8 cellular contexts compared by ENCODE assay signal in the genomic region with DNA sequence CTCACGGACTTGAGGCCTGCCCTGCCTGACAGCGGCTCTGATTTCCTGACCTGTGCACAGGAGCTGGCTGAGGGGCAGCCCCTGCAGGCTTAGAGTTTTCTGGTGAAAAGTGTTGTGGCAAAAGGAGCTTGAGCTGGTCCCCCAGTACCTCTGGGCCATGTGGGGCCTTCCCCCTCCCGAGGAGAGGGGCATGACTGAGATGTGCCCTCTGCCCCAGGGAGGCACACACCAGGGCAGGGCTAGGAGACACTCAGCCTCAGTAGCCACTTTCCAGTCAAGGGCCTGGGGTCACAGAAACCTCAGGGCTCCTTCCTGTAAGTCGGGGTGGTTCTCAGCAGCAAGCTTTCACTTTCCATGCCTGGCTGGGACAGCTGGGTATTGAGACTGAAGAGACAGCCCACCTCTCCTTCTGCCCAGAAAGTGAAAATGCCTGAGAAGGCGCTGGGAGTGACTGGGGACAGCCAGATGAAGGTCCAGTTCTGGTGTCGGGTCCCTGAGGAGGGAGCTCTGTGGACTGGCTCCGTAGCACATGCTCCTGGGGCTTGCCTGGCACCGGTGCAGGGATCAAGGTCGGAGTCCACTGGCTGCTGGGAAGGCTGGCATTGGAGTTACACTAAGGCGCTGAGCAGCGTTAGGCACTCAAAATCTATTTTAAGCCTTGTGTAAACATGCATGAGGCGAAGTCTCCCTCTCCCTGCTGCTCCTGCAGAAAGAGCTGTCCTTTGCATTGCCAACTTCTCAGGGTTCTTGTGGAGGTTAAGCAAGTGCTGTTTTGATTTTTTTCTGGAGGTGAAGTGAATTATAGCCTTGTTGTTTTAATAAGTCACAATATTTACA.
DNase-seq lines count a peak whose midpoint lies in the region; ATAC-seq and TF ChIP-seq lines count a peak whose summit lies in the region.

No MANE protein-coding gene starts in this region.

- H3K27ac Mint-ChIP-seq in chondrocyte (ENCODE audit: unreplicated experiment): peak overlapping the region; percentile 89

- H3K27ac ChIP-seq in HCT116 (ENCODE audit: low read depth, low read length): no peak overlapping the region

- no peak overlapping the region for H3K9ac ChIP-seq in HCT116 (ENCODE audit: low read length)

- no peaks in the 10 kb centered on the region for H3K79me2 ChIP-seq in HCT116 (ENCODE audit: insufficient read depth, low read length)

- CTCF ChIA-PET in GM10248 (lab: Yijun Ruan, JAX): interaction anchor here (0.7 to 2.2 kb wide), 7 partner anchors 12 to 435 kb away, joined by 3 to 7 read pairs (median 4); no protein-coding TSS in a partner anchor
- CTCF ChIA-PET in HCT116 (lab: Charles Lee): interaction anchor here (1.0 to 1.6 kb wide), 3 partner anchors 397 to 451 kb away, joined by 3 to 8 read pairs (median 4); no protein-coding TSS in a partner anchor

- no peaks in the 10 kb centered on the region for H3K36me3 ChIP-seq in HCT116 (ENCODE audit: control insufficient read depth in 1 of 2, insufficient read depth in 2 of 2, low read length in 2 of 2)
- H3K36me3 ChIP-seq in mucosa of descending colon (ENCODE audit: low read depth): no peaks in the 10 kb centered on the region

- BruUV-seq in HCT116 (replicated peaks; lab: Mats Ljungman, UMichigan): no TSS peak

- TF ChIP-seq POLR2A in HCT116 (IDR thresholded peaks at IDR 0.05; ENCODE audit: borderline replicate concordance, extremely low read depth, insufficient read depth, insufficient read length): no peak

- H3K4me3 ChIP-seq in HCT116 (replicated peaks in 1 of 2; ENCODE audit: low read depth in 1 of 2, low read length in 2 of 2): no peak overlapping the region
- no peak overlapping the region for H3K4me3 ChIP-seq in mucosa of descending colon

- H4K20me1 ChIP-seq in HCT116 (ENCODE audit: insufficient read depth): no peaks in the 10 kb centered on the region

- TF ChIP-seq CTCF in GM10248 (IDR thresholded peaks at IDR 0.05; ENCODE audit: control extremely low read depth, extremely low read depth, low read depth, missing control alignments) (no peak), HCT116 (IDR thresholded peaks at IDR 0.05 in 2 of 3, conservative IDR thresholded peaks at IDR 0.05 in 1 of 3; ENCODE audit: borderline replicate concordance in 1 of 3, insufficient read depth in 1 of 3, low read depth in 2 of 3, low read length in 2 of 3) (no peak), chondrocyte (IDR thresholded peaks at IDR 0.05) (peak; percentile 11), mucosa of descending colon (IDR thresholded peaks at IDR 0.05) (no peak)

- no peaks in the 10 kb centered on the region for H3K9me3 Mint-ChIP-seq in chondrocyte (ENCODE audit: low read depth)

- DNase-seq in GM10248 (ENCODE audit: extremely low spot score): peak; percentile 83
- no peak for DNase-seq in HCT116 (ENCODE audit: low read depth, low spot score)
- peak; percentile 83 for DNase-seq in NCI-H1105 (lab: John Stamatoyannopoulos, UW)
- peak; percentile 34 to 37 for DNase-seq in activated CD4-positive, alpha-beta T cell treated with anti-CD3 and anti-CD28 coated beads for 24 hours (ENCODE audit: low read depth in 2 of 2)
- no peak for DNase-seq in chondrocyte (ENCODE audit: low spot score)
- DNase-seq in mucosa of descending colon: peak; percentile 88
- DNase-seq in stimulated activated CD8-positive, alpha-beta memory T cell treated with anti-CD3 and anti-CD28 coated beads, Interleukin-7, amount 100 ng/mL, for 48 hours (ENCODE audit: extremely low read depth in 1 of 2, low read depth in 1 of 2): peak; percentile 43 to 60
- no peak for DNase-seq in GF-D8 (lab: John Stamatoyannopoulos, UW)

- H3K4me2 ChIP-seq in HCT116 (ENCODE audit: low read length): peak overlapping the region; percentile 27

- no peaks in the 10 kb centered on the region for H3K27me3 Mint-ChIP-seq in chondrocyte (ENCODE audit: low read depth)

- H3K9me3 ChIP-seq in HCT116 (ENCODE audit: control insufficient read depth in 1 of 2, insufficient read depth in 1 of 2, low read depth in 1 of 2, low read length in 2 of 2) (no peaks in the 10 kb centered on the region), mucosa of descending colon (no peaks in the 10 kb centered on the region)

- H3K4me1 ChIP-seq in HCT116 (ENCODE audit: control insufficient read depth in 1 of 2, insufficient read depth in 2 of 2, low read length in 2 of 2): peaks cover 7 to 11% of the 10 kb centered on the region in 2 experiments; a peak in 3 of 4 replicates
- H3K4me1 ChIP-seq in mucosa of descending colon (ENCODE audit: low read depth): peaks cover 23% of the 10 kb centered on the region

- peaks cover 39% of the 10 kb centered on the region for H3K27me3 ChIP-seq in HCT116 (ENCODE audit: insufficient read depth, low read length)

- POLR2A ChIA-PET in GM10248 (lab: Yijun Ruan, JAX): interaction anchor here (0.6 kb wide), 1 partner anchor 185 kb away, joined by 3 read pairs; no protein-coding TSS in a partner anchor
- POLR2A ChIA-PET in HCT116 (lab: Charles Lee): interaction anchor here (0.7 kb wide), 1 partner anchor 397 kb away, joined by 3 read pairs; no protein-coding TSS in a partner anchor

- ATAC-seq in HCT116 (peak; percentile 27; the same call in 1 of the 2 replicates), mucosa of descending colon (peak; percentile 91)

- H3K4me3 Mint-ChIP-seq in chondrocyte (ENCODE audit: unreplicated experiment): peak overlapping the region; percentile 58

- TF ChIP-seq RAD21 in HCT116 (IDR thresholded peaks at IDR 0.05; ENCODE audit: low read depth): no peak

- no peaks in the 10 kb centered on the region for H3K36me3 Mint-ChIP-seq in chondrocyte (ENCODE audit: low read depth)

- no peaks in the 10 kb centered on the region for H3K9me2 ChIP-seq in HCT116 (ENCODE audit: insufficient read depth)

- peaks cover 50% of the 10 kb centered on the region for H3K4me1 Mint-ChIP-seq in chondrocyte (ENCODE audit: low read depth)

- RAD21 ChIA-PET in HCT116 (lab: Charles Lee; ENCODE audit: low non-redundant PET in 1 of 2, low total read pairs in 2 of 2, uncharacterized antibody in 2 of 2, unreplicated experiment in 2 of 2): no interaction called here

- intact Hi-C loops in HCT116 (cut with micrococcal nuclease): no loop called here
- intact Hi-C loops in mucosa of descending colon (cut with DNase I, micrococcal nuclease): loop anchor here in 1 of 2 donors (10.0 kb wide), 1 partner anchor 395 kb away; the partner anchor contains the start of gene GADD45G

- H2AFZ ChIP-seq in HCT116 (ENCODE audit: low read depth, low read length, poor library complexity, severe bottlenecking): no peak overlapping the region

TF ChIP-seq in HCT116, 20 proteins besides CTCF, POLR2A, EP300 and RAD21 (continues in another document):
- TF ChIP-seq EZH2 (IDR thresholded peaks at IDR 0.05) (no peak), CEBPB (IDR thresholded peaks at IDR 0.05; ENCODE audit: low read depth) (no peak), ZFX (IDR thresholded peaks at IDR 0.05) (no peak), FOSL1 (IDR thresholded peaks at IDR 0.05; ENCODE audit: low read depth) (no peak), EZH2phosphoT487 (IDR thresholded peaks at IDR 0.05; ENCODE audit: borderline replicate concordance) (no peak), SIN3A (IDR thresholded peaks at IDR 0.05; ENCODE audit: low read depth) (no peak), POLR2AphosphoS5 (IDR thresholded peaks at IDR 0.05; ENCODE audit: low read depth, low read length) (no peak), SP1 (IDR thresholded peaks at IDR 0.05; ENCODE audit: low read depth) (no peak), YY1 (IDR thresholded peaks at IDR 0.05; ENCODE audit: extremely low read depth, insufficient replicate concordance, low read depth, low read length) (no peak), ATF3 (IDR thresholded peaks at IDR 0.05) (no peak), CBX3 (IDR thresholded peaks at IDR 0.05; ENCODE audit: low read depth) (no peak)
- TF ChIP-seq, protein P1, sequence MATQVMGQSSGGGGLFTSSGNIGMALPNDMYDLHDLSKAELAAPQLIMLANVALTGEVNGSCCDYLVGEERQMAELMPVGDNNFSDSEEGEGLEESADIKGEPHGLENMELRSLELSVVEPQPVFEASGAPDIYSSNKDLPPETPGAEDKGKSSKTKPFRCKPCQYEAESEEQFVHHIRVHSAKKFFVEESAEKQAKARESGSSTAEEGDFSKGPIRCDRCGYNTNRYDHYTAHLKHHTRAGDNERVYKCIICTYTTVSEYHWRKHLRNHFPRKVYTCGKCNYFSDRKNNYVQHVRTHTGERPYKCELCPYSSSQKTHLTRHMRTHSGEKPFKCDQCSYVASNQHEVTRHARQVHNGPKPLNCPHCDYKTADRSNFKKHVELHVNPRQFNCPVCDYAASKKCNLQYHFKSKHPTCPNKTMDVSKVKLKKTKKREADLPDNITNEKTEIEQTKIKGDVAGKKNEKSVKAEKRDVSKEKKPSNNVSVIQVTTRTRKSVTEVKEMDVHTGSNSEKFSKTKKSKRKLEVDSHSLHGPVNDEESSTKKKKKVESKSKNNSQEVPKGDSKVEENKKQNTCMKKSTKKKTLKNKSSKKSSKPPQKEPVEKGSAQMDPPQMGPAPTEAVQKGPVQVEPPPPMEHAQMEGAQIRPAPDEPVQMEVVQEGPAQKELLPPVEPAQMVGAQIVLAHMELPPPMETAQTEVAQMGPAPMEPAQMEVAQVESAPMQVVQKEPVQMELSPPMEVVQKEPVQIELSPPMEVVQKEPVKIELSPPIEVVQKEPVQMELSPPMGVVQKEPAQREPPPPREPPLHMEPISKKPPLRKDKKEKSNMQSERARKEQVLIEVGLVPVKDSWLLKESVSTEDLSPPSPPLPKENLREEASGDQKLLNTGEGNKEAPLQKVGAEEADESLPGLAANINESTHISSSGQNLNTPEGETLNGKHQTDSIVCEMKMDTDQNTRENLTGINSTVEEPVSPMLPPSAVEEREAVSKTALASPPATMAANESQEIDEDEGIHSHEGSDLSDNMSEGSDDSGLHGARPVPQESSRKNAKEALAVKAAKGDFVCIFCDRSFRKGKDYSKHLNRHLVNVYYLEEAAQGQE (IDR thresholded peaks at IDR 0.05; ENCODE audit: low read depth): no peak

Comparison
In these comparisons a context has a peak if more than half of its experiments do, and no peak if none do; other contexts are left out.
1. DNase-seq: peak in GM10248 (single experiment), NCI-H1105 (single experiment), activated CD4-positive, alpha-beta T cell treated with anti-CD3 and anti-CD28 coated beads for 24 hours (2 of 2), mucosa of descending colon (3 of 3) and stimulated activated CD8-positive, alpha-beta memory T cell treated with anti-CD3 and anti-CD28 coated beads, Interleukin-7, amount 100 ng/mL, for 48 hours (2 of 2); none in HCT116 (single experiment), chondrocyte (single experiment) and GF-D8 (single experiment).